ENCODE assay signal across 22 cellular contexts in genomic region chr18:37284260-37284659, GRCh38.
DNase-seq lines count a peak whose midpoint lies in the region; ATAC-seq and TF ChIP-seq lines count a peak whose summit lies in the region.
"Had no signal": no experiment of that assay in that cellular context is flagged by ENCODE, and none has a peak within 500 bp of the region (broad histone marks: within the 10 kb centered on the region; RNA-seq: fewer than 3 reads in every experiment).

No MANE protein-coding gene starts in this region.

- no peaks in the 10 kb centered on the region for H3K79me2 ChIP-seq in osteoblast (ENCODE audit: insufficient read depth, low read length)

- ATAC-seq in foreskin keratinocyte (peak; percentile 15), SK-N-SH treated with all-trans-retinoic acid at 6 μM for 48 hours (no peak)
- ATAC-seq: A549, GM12878 had no signal

- H3K9me3 ChIP-seq in osteoblast (ENCODE audit: low read depth, low read length), result no peaks in the 10 kb centered on the region
- H3K9me3 ChIP-seq: A549; BLaER1 treated with 17β-estradiol and CSF1 and Interleukin-3, amounts not matched to agents 10 nM and 100 nM had no signal

- no peak overlapping the region for H2AFZ ChIP-seq in osteoblast (ENCODE audit: low read length)

- no peaks in the 10 kb centered on the region for H4K20me1 ChIP-seq in osteoblast (ENCODE audit: insufficient read depth, low read length)

- H3K27ac ChIP-seq in foreskin keratinocyte (no peak overlapping the region), osteoblast (ENCODE audit: low read depth, low read length) (no peak overlapping the region)
- H3K27ac ChIP-seq: 22Rv1; A549; BLaER1 treated with 17β-estradiol and CSF1 and Interleukin-3, amounts not matched to agents 10 nM and 100 nM; C4-2B had no signal

- H3K27me3 ChIP-seq in H7 (ENCODE audit: control insufficient read depth, insufficient read depth, low read length) (no peaks in the 10 kb centered on the region; the same call in 1 of the 2 replicates), foreskin keratinocyte (peaks cover 19% of the 10 kb centered on the region), osteoblast (ENCODE audit: insufficient read depth, low read length) (peaks cover 7% of the 10 kb centered on the region)
- H3K27me3 ChIP-seq: BLaER1 treated with 17β-estradiol and CSF1 and Interleukin-3, amounts not matched to agents 10 nM and 100 nM had no signal

- TF ChIP-seq CTCF in foreskin keratinocyte (conservative IDR thresholded peaks at IDR 0.05) (no peak), osteoblast (IDR thresholded peaks at IDR 0.05; ENCODE audit: extremely low read depth, low read depth, low read length) (no peak)

- H3K36me3 ChIP-seq in H7 (replicated peaks; ENCODE audit: control insufficient read depth, insufficient read depth, low read length), result no peaks in the 10 kb centered on the region
- H3K36me3 ChIP-seq in osteoblast (ENCODE audit: insufficient read depth, low read length), result no peaks in the 10 kb centered on the region
- H3K36me3 ChIP-seq: BLaER1 treated with 17β-estradiol and CSF1 and Interleukin-3, amounts not matched to agents 10 nM and 100 nM had no signal

- DNase-seq in H7, result peak; percentile 53
- no peak for DNase-seq in foreskin keratinocyte
- DNase-seq in osteoblast (ENCODE audit: insufficient read length, low spot score, missing footprints), result peak; percentile 38
- DNase-seq in CD1c-positive myeloid dendritic cell (ENCODE audit: extremely low spot score), result no peak
- DNase-seq: AML-193; CD4-positive, alpha-beta memory T cell; CD4-positive, CD25-positive, alpha-beta regulatory T cell; CD8-positive, alpha-beta memory T cell; COR-L47; DMS 273 treated with DMSO at 0.1 percent for 48 hours; DMS153; DMS53; DMS79; DND-41; EL; GDM1 had no signal

- no peak overlapping the region for H3K4me2 ChIP-seq in osteoblast (ENCODE audit: insufficient read depth, low read length)
- H3K4me2 ChIP-seq: A549; BLaER1 treated with 17β-estradiol and CSF1 and Interleukin-3, amounts not matched to agents 10 nM and 100 nM had no signal

- H3K4me3 ChIP-seq in H7 (ENCODE audit: insufficient read depth, low read depth, low read length), result no peak overlapping the region
- H3K4me3 ChIP-seq in osteoblast (ENCODE audit: insufficient read depth, low read length), result no peak overlapping the region
- H3K4me3 ChIP-seq: A549; BLaER1 treated with 17β-estradiol and CSF1 and Interleukin-3, amounts not matched to agents 10 nM and 100 nM; GM12878 had no signal

- no peaks in the 10 kb centered on the region for H3K4me1 ChIP-seq in foreskin keratinocyte
- H3K4me1 ChIP-seq in osteoblast (ENCODE audit: insufficient read depth, low read length), result no peaks in the 10 kb centered on the region
- H3K4me1 ChIP-seq: A549 had no signal

TF ChIP-seq in SK-N-SH treated with all-trans-retinoic acid at 6 μM for 48 hours, 23 proteins besides CTCF, POLR2A, EP300 and RAD21:
- no peak for TF ChIP-seq ZNF565 (CRISPR knock-in tag; conservative IDR thresholded peaks at IDR 0.05; ENCODE audit: low read depth)
- TF ChIP-seq, protein P1, sequence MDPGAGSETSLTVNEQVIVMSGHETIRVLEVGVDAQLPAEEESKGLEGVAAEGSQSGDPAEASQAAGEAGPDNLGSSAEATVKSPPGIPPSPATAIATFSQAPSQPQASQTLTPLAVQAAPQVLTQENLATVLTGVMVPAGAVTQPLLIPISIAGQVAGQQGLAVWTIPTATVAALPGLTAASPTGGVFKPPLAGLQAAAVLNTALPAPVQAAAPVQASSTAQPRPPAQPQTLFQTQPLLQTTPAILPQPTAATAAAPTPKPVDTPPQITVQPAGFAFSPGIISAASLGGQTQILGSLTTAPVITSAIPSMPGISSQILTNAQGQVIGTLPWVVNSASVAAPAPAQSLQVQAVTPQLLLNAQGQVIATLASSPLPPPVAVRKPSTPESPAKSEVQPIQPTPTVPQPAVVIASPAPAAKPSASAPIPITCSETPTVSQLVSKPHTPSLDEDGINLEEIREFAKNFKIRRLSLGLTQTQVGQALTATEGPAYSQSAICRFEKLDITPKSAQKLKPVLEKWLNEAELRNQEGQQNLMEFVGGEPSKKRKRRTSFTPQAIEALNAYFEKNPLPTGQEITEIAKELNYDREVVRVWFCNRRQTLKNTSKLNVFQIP (CRISPR knock-in tag; IDR thresholded peaks at IDR 0.05; ENCODE audit: borderline replicate concordance, low read depth), result no peak
- TF ChIP-seq, protein P2, sequence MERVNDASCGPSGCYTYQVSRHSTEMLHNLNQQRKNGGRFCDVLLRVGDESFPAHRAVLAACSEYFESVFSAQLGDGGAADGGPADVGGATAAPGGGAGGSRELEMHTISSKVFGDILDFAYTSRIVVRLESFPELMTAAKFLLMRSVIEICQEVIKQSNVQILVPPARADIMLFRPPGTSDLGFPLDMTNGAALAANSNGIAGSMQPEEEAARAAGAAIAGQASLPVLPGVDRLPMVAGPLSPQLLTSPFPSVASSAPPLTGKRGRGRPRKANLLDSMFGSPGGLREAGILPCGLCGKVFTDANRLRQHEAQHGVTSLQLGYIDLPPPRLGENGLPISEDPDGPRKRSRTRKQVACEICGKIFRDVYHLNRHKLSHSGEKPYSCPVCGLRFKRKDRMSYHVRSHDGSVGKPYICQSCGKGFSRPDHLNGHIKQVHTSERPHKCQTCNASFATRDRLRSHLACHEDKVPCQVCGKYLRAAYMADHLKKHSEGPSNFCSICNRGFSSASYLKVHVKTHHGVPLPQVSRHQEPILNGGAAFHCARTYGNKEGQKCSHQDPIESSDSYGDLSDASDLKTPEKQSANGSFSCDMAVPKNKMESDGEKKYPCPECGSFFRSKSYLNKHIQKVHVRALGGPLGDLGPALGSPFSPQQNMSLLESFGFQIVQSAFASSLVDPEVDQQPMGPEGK (CRISPR knock-in tag; IDR thresholded peaks at IDR 0.05; ENCODE audit: borderline replicate concordance), result no peak
- no peak for TF ChIP-seq ZFP30 (CRISPR knock-in tag; IDR thresholded peaks at IDR 0.05)
- no peak for TF ChIP-seq ISL1 (CRISPR knock-in tag; IDR thresholded peaks at IDR 0.05)
- no peak for TF ChIP-seq TSHZ2 (CRISPR knock-in tag; IDR thresholded peaks at IDR 0.05)
- no peak for TF ChIP-seq ARNTL (CRISPR knock-in tag; IDR thresholded peaks at IDR 0.05; ENCODE audit: borderline replicate concordance, low read depth)
- TF ChIP-seq TCF4 (CRISPR knock-in tag; IDR thresholded peaks at IDR 0.05; ENCODE audit: borderline replicate concordance), result no peak
- TF ChIP-seq ZFP3 (CRISPR knock-in tag; IDR thresholded peaks at IDR 0.05), result no peak
- no peak for TF ChIP-seq OSR1 (CRISPR knock-in tag; IDR thresholded peaks at IDR 0.05)

Comparison
In these comparisons a context has a peak if more than half of its experiments do, and no peak if none do; other contexts are left out.
1. DNase-seq: peak in H7 (single experiment) and osteoblast (single experiment); none in foreskin keratinocyte (0 of 2) and CD1c-positive myeloid dendritic cell (single experiment).